10 cellular contexts compared by ENCODE assay signal in genomic region chr12:106112094-106112822, GRCh38. TPM values are rescaled to one million over a fixed set of nuclear protein-coding genes. Genes with fewer than 3 reads are reported as not detected.
DNase-seq lines count a peak whose midpoint lies in the region; ATAC-seq and TF ChIP-seq lines count a peak whose summit lies in the region.
"Had no signal": no experiment of that assay in that cellular context is flagged by ENCODE, and none has a peak within 500 bp of the region (broad histone marks: within the 10 kb centered on the region; RNA-seq: fewer than 3 reads in every experiment).

No MANE protein-coding gene starts in this region.

- 62 to 70% methylated on average over 11 to 13 of the region's 13 CpGs for WGBS in thyroid gland, 2 donors

- no peak for TF ChIP-seq POLR2A in thyroid gland (IDR thresholded peaks at IDR 0.05)

- DNase-seq in G401 (ENCODE audit: low spot score) (peak; percentile 42), NOMO-1 treated with DMSO at 0.1 percent for 48 hours (lab: John Stamatoyannopoulos, UW; ENCODE audit: unreplicated experiment) (peak; percentile 59), renal cortical epithelial cell (ENCODE audit: low read depth) (peak; percentile 64), NCI-H510A treated with DMSO at 0.1 percent for 48 hours (lab: John Stamatoyannopoulos, UW) (no peak), thyroid gland (no peak)
- DNase-seq: NCI-H1092 had no signal

- intact Hi-C loops in thyroid gland (cut with DNase I): no loop called here

- no peaks in the 10 kb centered on the region for H3K36me3 ChIP-seq in thyroid gland

- H3K27me3 ChIP-seq in thyroid gland: no peaks in the 10 kb centered on the region

- H3K4me1 ChIP-seq in thyroid gland: peaks cover 3 to 30% of the 10 kb centered on the region in 2 donors

- H3K4me3 ChIP-seq in thyroid gland (replicated peaks in 1 of 3): no peak overlapping the region

- TF ChIP-seq CTCF in thyroid gland (IDR thresholded peaks at IDR 0.05): no peak

- ATAC-seq in esophagus mucosa: peak; percentile 82
- no peak for ATAC-seq in GM21526 (IDR thresholded peaks at IDR 0.05; ENCODE audit: low FRiP score, unreplicated experiment)
- no peak for ATAC-seq in HG02885 (IDR thresholded peaks at IDR 0.05; ENCODE audit: poor library complexity, unreplicated experiment)

- H3K27ac ChIP-seq in thyroid gland: no peak overlapping the region

- no peaks in the 10 kb centered on the region for H3K9me3 ChIP-seq in thyroid gland

- in situ Hi-C loops in G401 (cut with HindIII; ENCODE audit: low sequenced_read_pairs): no loop called here

RNA-seq across cellular contexts. Expression of gene NUAK1, which starts 26.5 kb away (rescaled TPM):
- total RNA-seq in G401 (2014; rRNA removed; shearing (Covaris generic)): 8.0 and 20.4 TPM in 2 replicates
- 1.7 TPM for total RNA-seq in esophagus mucosa
- total RNA-seq in renal cortical epithelial cell: 10.8 and 21.4 TPM in 2 replicates
- 10 to 100 TPM in 3 of 4 donors, 1 to 10 TPM in 1; 4.5 to 38.4 (median 10.6) TPM for total RNA-seq in thyroid gland
- total RNA-seq: activated T-helper 17 cell treated with anti-CD3 and anti-CD28 coated beads, Interleukin-2, amount 50 U/mL, for 72 hours had no signal

Comparison
In these comparisons a context has a peak if more than half of its experiments do, and no peak if none do; other contexts are left out.
1. DNase-seq: peak in G401 (single experiment), NOMO-1 treated with DMSO at 0.1 percent for 48 hours (single experiment) and renal cortical epithelial cell (single experiment); none in NCI-H510A treated with DMSO at 0.1 percent for 48 hours (single experiment) and thyroid gland (0 of 2).